3 cellular contexts compared by ENCODE assay signal in genomic region chr13:80195649-80196048, GRCh38.
"Had no signal": no experiment of that assay in that cellular context is flagged by ENCODE, and none has a peak within 500 bp of the region (broad histone marks: within the 10 kb centered on the region; RNA-seq: fewer than 3 reads in every experiment).

No MANE protein-coding gene starts in this region.

- ATAC-seq: GM12878 had no signal

- H3K4me3 ChIP-seq: GM12878 had no signal

- DNase-seq: GDM1, GF-D8 had no signal
